ENCODE assay signal across 1 cellular context in genomic region chr2:96810783-96811192, GRCh38.
A peak's percentile ranks its signal among the peaks of the same experiment; 100 is the strongest.
TF ChIP-seq lines count a peak whose summit lies in the region.

No MANE protein-coding gene starts in this region.

TF ChIP-seq in HepG2, 621 proteins besides CTCF, POLR2A, EP300 and RAD21 (continued from another document and continues in another):
- TF ChIP-seq FOXO4 (CRISPR knock-in tag; conservative IDR thresholded peaks at IDR 0.05) (no peak), RFX5 (IDR thresholded peaks at IDR 0.05; ENCODE audit: low read depth, low read length) (no peak), NCOA2 (CRISPR knock-in tag; IDR thresholded peaks at IDR 0.05) (0 out of 2 replicates have a peak, but pooled peaks have one; percentile 31), KLF6 (CRISPR knock-in tag; IDR thresholded peaks at IDR 0.05) (0 out of 2 replicates have a peak, but pooled peaks have one; percentile 38), SMC3 (IDR thresholded peaks at IDR 0.05; ENCODE audit: low read length) (no peak), BATF2 (CRISPR knock-in tag; IDR thresholded peaks at IDR 0.05) (no peak), THAP11 (CRISPR knock-in tag; IDR thresholded peaks at IDR 0.05) (peak; percentile 35; the same call in 1 of the 2 replicates), MAX (IDR thresholded peaks at IDR 0.05) (peak; percentile 57), TAF15 (IDR thresholded peaks at IDR 0.05; ENCODE audit: low read depth, low read length, poor library complexity, severe bottlenecking) (no peak), ZSCAN31 (CRISPR knock-in tag; IDR thresholded peaks at IDR 0.05; ENCODE audit: low read depth) (peak; percentile 61; the same call in 1 of the 2 replicates), HOXA3 (CRISPR knock-in tag; IDR thresholded peaks at IDR 0.05) (peak; percentile 37; the same call in 1 of the 2 replicates), ZNF275 (CRISPR knock-in tag; IDR thresholded peaks at IDR 0.05; ENCODE audit: borderline replicate concordance) (no peak), SMAD1 (CRISPR knock-in tag; IDR thresholded peaks at IDR 0.05; ENCODE audit: borderline replicate concordance, low read depth) (no peak), CCDC6 (CRISPR knock-in tag; IDR thresholded peaks at IDR 0.05) (0 out of 2 replicates have a peak, but pooled peaks have one; percentile 35), ZSCAN29 (CRISPR knock-in tag; conservative IDR thresholded peaks at IDR 0.05) (peak; percentile 47; the same call in 1 of the 2 replicates), GABPA (IDR thresholded peaks at IDR 0.05; ENCODE audit: low read depth, low read length) (no peak), GABPA (CRISPR knock-in tag; IDR thresholded peaks at IDR 0.05; ENCODE audit: low read depth) (no peak), JUNB (CRISPR knock-in tag; IDR thresholded peaks at IDR 0.05; ENCODE audit: borderline replicate concordance) (no peak), ZNF235 (CRISPR knock-in tag; IDR thresholded peaks at IDR 0.05; ENCODE audit: borderline replicate concordance) (no peak), ZBTB44 (CRISPR knock-in tag; IDR thresholded peaks at IDR 0.05) (no peak), ZNF121 (CRISPR knock-in tag; IDR thresholded peaks at IDR 0.05) (0 out of 2 replicates have a peak, but pooled peaks have one; percentile 12), HDAC2 (CRISPR knock-in tag; IDR thresholded peaks at IDR 0.05) (peak; percentile 68), HNF4A (CRISPR knock-in tag; IDR thresholded peaks at IDR 0.05) (peak; percentile 94), ZNF335 (CRISPR knock-in tag; IDR thresholded peaks at IDR 0.05) (no peak), BCLAF1 (IDR thresholded peaks at IDR 0.05) (no peak), ZNF562 (CRISPR knock-in tag; IDR thresholded peaks at IDR 0.05; ENCODE audit: borderline replicate concordance) (no peak), POGZ (CRISPR knock-in tag; IDR thresholded peaks at IDR 0.05) (peak; percentile 50), HNF1A (IDR thresholded peaks at IDR 0.05; ENCODE audit: low read depth) (no peak), HNF1A (CRISPR knock-in tag; IDR thresholded peaks at IDR 0.05; ENCODE audit: borderline replicate concordance) (no peak), MXD3 (CRISPR knock-in tag; IDR thresholded peaks at IDR 0.05) (no peak), MEIS1 (CRISPR knock-in tag; IDR thresholded peaks at IDR 0.05; ENCODE audit: borderline replicate concordance) (0 out of 2 replicates have a peak, but pooled peaks have one; percentile 40), HCFC1 (IDR thresholded peaks at IDR 0.05; ENCODE audit: low read depth, low read length) (no peak), ZNF724P (CRISPR knock-in tag; IDR thresholded peaks at IDR 0.05; ENCODE audit: borderline replicate concordance) (no peak), THAP9 (CRISPR knock-in tag; IDR thresholded peaks at IDR 0.05; ENCODE audit: borderline replicate concordance) (no peak), HOMEZ (CRISPR knock-in tag; IDR thresholded peaks at IDR 0.05; ENCODE audit: low read depth) (peak; percentile 55; the same call in 1 of the 2 replicates), NR2F1 (CRISPR knock-in tag; IDR thresholded peaks at IDR 0.05) (0 out of 4 replicates have a peak, but pooled peaks of 1 of the 2 experiments have one; percentile 30), PHF20 (CRISPR knock-in tag; IDR thresholded peaks at IDR 0.05) (0 out of 2 replicates have a peak, but pooled peaks have one; percentile 38), MEF2D (CRISPR knock-in tag; IDR thresholded peaks at IDR 0.05) (peak; percentile 82)
